8 cellular contexts compared by ENCODE assay signal in genomic region chr3:196638922-196639516, GRCh38. TPM values are rescaled to one million over a fixed set of nuclear protein-coding genes. Genes with fewer than 3 reads are reported as not detected.
DNase-seq lines count a peak whose midpoint lies in the region; ATAC-seq, FAIRE-seq and TF ChIP-seq lines count a peak whose summit lies in the region.

No MANE protein-coding gene starts in this region.

- peak overlapping the region in 3 of 5 experiments; percentile 7 to 51 (median 48) for H3K4me3 Mint-ChIP-seq in brain

- peak overlapping the region in 1 of 2 donors; percentile 86 for H3K27ac ChIP-seq in lung (ENCODE audit: low read depth in 1 of 2, low read length in 1 of 2)
- H3K27ac ChIP-seq in kidney (ENCODE audit: low read depth in 2 of 2, low read length in 2 of 2), result peak overlapping the region in 1 of 2 donors; percentile 45

- DNase-seq in GM12865 (ENCODE audit: low read depth) (no peak), KBM-7 (peak; percentile 57), lung (ENCODE audit: low spot score) (no peak), kidney (no peak), SW 1271 (lab: John Stamatoyannopoulos, UW) (no peak), RCC 7860 (ENCODE audit: low spot score) (no peak)

- no peaks in the 10 kb centered on the region for H3K9me3 ChIP-seq in lung (ENCODE audit: control insufficient read depth in 2 of 2, insufficient read depth in 1 of 2, low read length in 1 of 2)
- no peaks in the 10 kb centered on the region for H3K9me3 ChIP-seq in kidney (ENCODE audit: control insufficient read depth in 1 of 2, low read length in 2 of 2)

- H3K36me3 Mint-ChIP-seq in brain, result no peaks in the 10 kb centered on the region

- in situ Hi-C loops in KBM-7 (cut with MboI; ENCODE audit: low pct_unique_long_range_greater_than_20kb, low sequenced_read_pairs), result no loop called here

- no peak overlapping the region for H3K9ac ChIP-seq in kidney (ENCODE audit: low read length in 2 of 2)

- peaks cover 4% of the 10 kb centered on the region for H3K27me3 Mint-ChIP-seq in brain

- H3K27me3 ChIP-seq in lung (ENCODE audit: control insufficient read depth, insufficient read depth), result no peaks in the 10 kb centered on the region

- peaks cover 10% of the 10 kb centered on the region for H3K4me1 Mint-ChIP-seq in brain

- ATAC-seq in lung (ENCODE audit: insufficient read depth, low FRiP score) (no peak), HG02763 (IDR thresholded peaks at IDR 0.05; ENCODE audit: unreplicated experiment) (no peak)

- WGBS in lung, 2 donors, result 7 to 15% methylated on average over 19 of the region's 19 CpGs

- peak overlapping the region in 2 of 5 experiments; percentile 5 to 84 for H3K27ac Mint-ChIP-seq in brain

- no peaks in the 10 kb centered on the region for H3K36me3 ChIP-seq in lung (ENCODE audit: control insufficient read depth in 2 of 2, insufficient read depth in 2 of 2, low read length in 2 of 2)
- no peaks in the 10 kb centered on the region for H3K36me3 ChIP-seq in kidney (ENCODE audit: control insufficient read depth in 1 of 2, insufficient read depth in 2 of 2, low read length in 2 of 2)

- TF ChIP-seq CTCF in GM12865 (IDR thresholded peaks at IDR 0.05; ENCODE audit: insufficient read depth, low read depth, low read length, missing control alignments), result no peak
- no peak for TF ChIP-seq CTCF in brain (conservative IDR thresholded peaks at IDR 0.05)
- TF ChIP-seq CTCF in lung (IDR thresholded peaks at IDR 0.05; ENCODE audit: control extremely low read depth, extremely low read depth), result no peak
- no peak for TF ChIP-seq CTCF in kidney (IDR thresholded peaks at IDR 0.05; ENCODE audit: borderline replicate concordance, extremely low read depth, insufficient read depth)

- peaks cover 0 to 2% of the 10 kb centered on the region in 2 donors for H3K4me1 ChIP-seq in lung (ENCODE audit: control insufficient read depth in 2 of 2, insufficient read depth in 2 of 2, low read length in 2 of 2)
- peaks cover 0 to 9% of the 10 kb centered on the region in 2 donors for H3K4me1 ChIP-seq in kidney (ENCODE audit: control insufficient read depth in 1 of 2, insufficient read depth in 1 of 2, low read depth in 1 of 2, low read length in 2 of 2)

- no peak for FAIRE-seq in kidney (lab: Jason Lieb, UNC)
- FAIRE-seq in RCC 7860 (lab: Jason Lieb, UNC), result no peak

- intact Hi-C loops in kidney (cut with DNase I), result no loop called here

- no peaks in the 10 kb centered on the region for H3K9me3 Mint-ChIP-seq in brain

- H3K4me3 ChIP-seq in GM12865 (ENCODE audit: low read depth, low read length), result peak overlapping the region; percentile 85
- H3K4me3 ChIP-seq in lung, result peak overlapping the region; percentile 29
- peak overlapping the region in 1 of 2 donors; percentile 56 for H3K4me3 ChIP-seq in kidney (ENCODE audit: low read length in 2 of 2)

RNA-seq across cellular contexts. Expression of gene NRROS, which starts 0.5 kb away (rescaled TPM):
- polyA plus RNA-seq in brain (ENCODE audit: insufficient read depth, low read depth, low replicate concordance) (1.4 TPM), lung (10 to 100 TPM in 1 of 2 donors, 1 to 10 TPM in 1; 6.6 to 16.3 TPM), kidney (ENCODE audit: insufficient read depth, low read depth, low replicate concordance) (2.0 TPM)
- total RNA-seq in lung (10 to 100 TPM in 1 of 2 donors, 1 to 10 TPM in 1; 9.7 to 17.6 TPM), kidney (11.6 TPM)
